In the genomic region with DNA sequence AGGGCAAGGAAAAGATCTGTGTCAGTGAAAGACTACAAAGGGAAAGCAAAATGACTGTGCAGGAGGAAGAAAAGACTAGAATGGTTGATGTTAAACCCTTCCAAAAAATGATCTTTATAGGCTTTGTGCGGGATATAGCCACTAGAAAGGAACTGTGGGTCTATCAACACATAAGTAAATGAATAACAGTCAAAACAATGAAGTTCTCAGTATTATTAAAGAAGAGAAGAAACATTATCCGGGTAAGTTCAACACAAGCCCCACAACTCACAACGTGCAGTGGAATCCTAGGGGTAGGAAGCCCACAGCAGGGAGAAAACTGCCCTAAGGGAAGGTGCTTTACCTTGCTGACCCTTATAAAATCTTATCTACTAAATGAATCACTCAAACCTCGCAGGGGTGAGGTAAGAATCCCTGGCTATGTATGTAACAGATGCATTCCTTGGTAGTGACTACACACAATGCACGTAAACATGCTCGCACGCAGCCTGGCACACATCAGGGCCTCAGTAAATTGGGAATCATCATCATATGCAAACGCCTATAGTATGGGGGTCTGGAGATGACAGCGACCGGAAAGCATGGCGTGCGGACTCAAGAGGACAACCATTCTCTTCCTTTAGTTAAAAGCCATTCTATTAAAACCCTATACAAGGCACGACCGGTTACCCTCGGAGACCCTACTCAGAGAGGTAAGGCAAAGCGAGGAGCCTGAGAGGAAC, we compare ENCODE assay signal across 8 cellular contexts. TPM values are rescaled to one million over a fixed set of nuclear protein-coding genes. Genes with fewer than 3 reads are reported as not detected.
DNase-seq lines count a peak whose midpoint lies in the region; ATAC-seq and TF ChIP-seq lines count a peak whose summit lies in the region.

No MANE protein-coding gene starts in this region.

- CTCF ChIA-PET in activated CD8-positive, alpha-beta memory T cell treated with anti-CD3 and anti-CD28 coated beads, Interleukin-2, amount 10 ng/mL, durations not matched to agents 7 days and 5 days (lab: Charles Lee), result interaction anchor here (0.8 kb wide), 1 partner anchor 32 kb away, joined by 3 read pairs; no protein-coding TSS in a partner anchor
- CTCF ChIA-PET in OCI-LY7 (lab: Charles Lee; ENCODE audit: unreplicated experiment), result interaction anchor here (1.4 kb wide), 1 partner anchor 26 kb away, joined by 3 read pairs; no protein-coding TSS in a partner anchor

- peak; percentile 70; the same call in 1 of the 2 replicates for TF ChIP-seq CTCF in OCI-LY7 (conservative IDR thresholded peaks at IDR 0.05; ENCODE audit: low read length)
- TF ChIP-seq CTCF in neural progenitor cell (IDR thresholded peaks at IDR 0.05), result no peak

- peaks cover 33% of the 10 kb centered on the region for H3F3A ChIP-seq in neural progenitor cell (ENCODE audit: low read depth)

- peak overlapping the region; percentile 65 for H3K27ac Mint-ChIP-seq in activated CD8-positive, alpha-beta memory T cell treated with anti-CD3 and anti-CD28 coated beads, Interleukin-2, amount 10 ng/mL, durations not matched to agents 7 days and 5 days
- H3K27ac Mint-ChIP-seq in effector memory CD8-positive, alpha-beta T cell, result no peak overlapping the region
- H3K27ac Mint-ChIP-seq in neural progenitor cell, result no peak overlapping the region

- peaks cover 5% of the 10 kb centered on the region; the same call in 1 of the 2 replicates for H3K79me2 ChIP-seq in OCI-LY7 (ENCODE audit: insufficient read depth, low read depth, low read length)
- no peaks in the 10 kb centered on the region for H3K79me2 ChIP-seq in neural progenitor cell (ENCODE audit: low read depth)

- DNase-seq in activated CD8-positive, alpha-beta memory T cell treated with anti-CD3 and anti-CD28 coated beads, Interleukin-2, amount 10 ng/mL, durations not matched to agents 7 days and 5 days, result no peak
- no peak for DNase-seq in activated CD8-positive, alpha-beta memory T cell treated with anti-CD3 and anti-CD28 coated beads for 24 hours
- DNase-seq in OCI-LY7 (ENCODE audit: low spot score) (no peak), neural progenitor cell (ENCODE audit: low spot score) (no peak), NCI-H1105 (lab: John Stamatoyannopoulos, UW) (no peak), CD1c-positive myeloid dendritic cell (ENCODE audit: extremely low spot score) (no peak)
- DNase-seq in effector memory CD8-positive, alpha-beta T cell, result no peak

- no peak for ATAC-seq in activated CD8-positive, alpha-beta memory T cell treated with anti-CD3 and anti-CD28 coated beads, Interleukin-2, amount 10 ng/mL, durations not matched to agents 7 days and 5 days
- ATAC-seq in HG02623 (IDR thresholded peaks at IDR 0.05; ENCODE audit: unreplicated experiment), result peak; percentile 14
- no peak for ATAC-seq in effector memory CD8-positive, alpha-beta T cell (replicated peaks)

- no peaks in the 10 kb centered on the region for H3K9me2 ChIP-seq in OCI-LY7 (ENCODE audit: insufficient read depth, low read length)

- no peaks in the 10 kb centered on the region for H3K9me3 Mint-ChIP-seq in activated CD8-positive, alpha-beta memory T cell treated with anti-CD3 and anti-CD28 coated beads, Interleukin-2, amount 10 ng/mL, durations not matched to agents 7 days and 5 days (ENCODE audit: low read depth)
- H3K9me3 Mint-ChIP-seq in effector memory CD8-positive, alpha-beta T cell, result peaks cover 3 to 12% of the 10 kb centered on the region in 2 donors
- H3K9me3 Mint-ChIP-seq in neural progenitor cell, result peaks cover 6% of the 10 kb centered on the region

- peak overlapping the region; percentile 76 for H3K4me2 ChIP-seq in OCI-LY7 (ENCODE audit: low read length)
- H3K4me2 ChIP-seq in neural progenitor cell, result peak overlapping the region; percentile 85

- H3K4me1 ChIP-seq in OCI-LY7 (ENCODE audit: insufficient read depth, low read length, poor library complexity, severe bottlenecking) (peaks cover 15% of the 10 kb centered on the region), neural progenitor cell (no peaks in the 10 kb centered on the region)

- H2AFZ ChIP-seq in OCI-LY7 (ENCODE audit: low read length), result peak overlapping the region; percentile 93
- peak overlapping the region; percentile 21 for H2AFZ ChIP-seq in neural progenitor cell (replicated peaks)

- H3K9ac ChIP-seq in neural progenitor cell, result no peak overlapping the region

- peaks cover 98% of the 10 kb centered on the region for H3K27me3 ChIP-seq in neural progenitor cell

- H3K4me1 Mint-ChIP-seq in activated CD8-positive, alpha-beta memory T cell treated with anti-CD3 and anti-CD28 coated beads, Interleukin-2, amount 10 ng/mL, durations not matched to agents 7 days and 5 days, result peaks cover 17% of the 10 kb centered on the region
- H3K4me1 Mint-ChIP-seq in effector memory CD8-positive, alpha-beta T cell (ENCODE audit: low read depth in 2 of 2), result peaks cover 5 to 6% of the 10 kb centered on the region in 2 donors
- peaks cover 15% of the 10 kb centered on the region for H3K4me1 Mint-ChIP-seq in neural progenitor cell

- peaks cover 80% of the 10 kb centered on the region for H3K27me3 Mint-ChIP-seq in activated CD8-positive, alpha-beta memory T cell treated with anti-CD3 and anti-CD28 coated beads, Interleukin-2, amount 10 ng/mL, durations not matched to agents 7 days and 5 days
- peaks cover 37 to 57% of the 10 kb centered on the region in 2 donors for H3K27me3 Mint-ChIP-seq in effector memory CD8-positive, alpha-beta T cell
- H3K27me3 Mint-ChIP-seq in neural progenitor cell (ENCODE audit: insufficient read depth, low read depth), result peaks cover 85% of the 10 kb centered on the region

- intact Hi-C loops in OCI-LY7 (cut with micrococcal nuclease; ENCODE audit: unreplicated experiment), result loop anchor here (1.0 to 5.0 kb wide), 2 partner anchors 57 to 1134 kb away; partner anchors contain the start of gene TMEM170B

- H3K4me3 ChIP-seq in OCI-LY7 (ENCODE audit: low read depth, low read length, poor library complexity, severe bottlenecking) (peak overlapping the region; percentile 72), neural progenitor cell (peak overlapping the region; percentile 50)

- POLR2A ChIA-PET in OCI-LY7 (lab: Charles Lee), result interaction anchor here (1.0 kb wide), 1 partner anchor 172 kb away, joined by 10 read pairs; no protein-coding TSS in a partner anchor

- no peaks in the 10 kb centered on the region for H3K36me3 ChIP-seq in OCI-LY7 (ENCODE audit: insufficient read depth, low read length)
- no peaks in the 10 kb centered on the region for H3K36me3 ChIP-seq in neural progenitor cell

- H3K4me3 Mint-ChIP-seq in activated CD8-positive, alpha-beta memory T cell treated with anti-CD3 and anti-CD28 coated beads, Interleukin-2, amount 10 ng/mL, durations not matched to agents 7 days and 5 days, result peak overlapping the region; percentile 69
- peak overlapping the region; percentile 74 to 80 for H3K4me3 Mint-ChIP-seq in effector memory CD8-positive, alpha-beta T cell
- peak overlapping the region; percentile 88 for H3K4me3 Mint-ChIP-seq in neural progenitor cell

- H3K36me3 Mint-ChIP-seq in activated CD8-positive, alpha-beta memory T cell treated with anti-CD3 and anti-CD28 coated beads, Interleukin-2, amount 10 ng/mL, durations not matched to agents 7 days and 5 days, result peaks cover 9% of the 10 kb centered on the region
- peaks cover 11% of the 10 kb centered on the region for H3K36me3 Mint-ChIP-seq in effector memory CD8-positive, alpha-beta T cell (ENCODE audit: insufficient read depth)
- no peaks in the 10 kb centered on the region for H3K36me3 Mint-ChIP-seq in neural progenitor cell

- peak overlapping the region; percentile 26 for H3K27ac ChIP-seq in OCI-LY7 (ENCODE audit: low read depth, low read length, poor library complexity, severe bottlenecking)
- H3K27ac ChIP-seq in neural progenitor cell, result no peak overlapping the region

- H4K20me1 ChIP-seq in OCI-LY7 (ENCODE audit: insufficient read depth, low read length), result no peaks in the 10 kb centered on the region
- peaks cover 55% of the 10 kb centered on the region for H4K20me1 ChIP-seq in neural progenitor cell (ENCODE audit: low read depth)

- BruUV-seq in OCI-LY7 (replicated peaks; lab: Mats Ljungman, UMichigan), result no TSS peak

- H3K9me3 ChIP-seq in OCI-LY7 (ENCODE audit: low read length) (no peaks in the 10 kb centered on the region), neural progenitor cell (ENCODE audit: low read depth) (no peaks in the 10 kb centered on the region)

RNA-seq across cellular contexts. Expression of gene TFAP2A, which starts 11.3 kb away (rescaled TPM):
- total RNA-seq in activated CD8-positive, alpha-beta memory T cell treated with anti-CD3 and anti-CD28 coated beads, Interleukin-2, amount 10 ng/mL, durations not matched to agents 7 days and 5 days, result under 1 TPM; 0.18 to 0.21 TPM
- total RNA-seq in OCI-LY7 (2014; rRNA removed; shearing (Covaris generic)), result 0.36 and 2.0 TPM in 2 replicates
- total RNA-seq in OCI-LY7 (2022) (2.5 and 3.3 TPM in 2 replicates), neural progenitor cell (ENCODE audit: low replicate concordance) (0.39 and 0.65 TPM in 2 replicates)
